8 cellular contexts compared by ENCODE assay signal in the genomic region with DNA sequence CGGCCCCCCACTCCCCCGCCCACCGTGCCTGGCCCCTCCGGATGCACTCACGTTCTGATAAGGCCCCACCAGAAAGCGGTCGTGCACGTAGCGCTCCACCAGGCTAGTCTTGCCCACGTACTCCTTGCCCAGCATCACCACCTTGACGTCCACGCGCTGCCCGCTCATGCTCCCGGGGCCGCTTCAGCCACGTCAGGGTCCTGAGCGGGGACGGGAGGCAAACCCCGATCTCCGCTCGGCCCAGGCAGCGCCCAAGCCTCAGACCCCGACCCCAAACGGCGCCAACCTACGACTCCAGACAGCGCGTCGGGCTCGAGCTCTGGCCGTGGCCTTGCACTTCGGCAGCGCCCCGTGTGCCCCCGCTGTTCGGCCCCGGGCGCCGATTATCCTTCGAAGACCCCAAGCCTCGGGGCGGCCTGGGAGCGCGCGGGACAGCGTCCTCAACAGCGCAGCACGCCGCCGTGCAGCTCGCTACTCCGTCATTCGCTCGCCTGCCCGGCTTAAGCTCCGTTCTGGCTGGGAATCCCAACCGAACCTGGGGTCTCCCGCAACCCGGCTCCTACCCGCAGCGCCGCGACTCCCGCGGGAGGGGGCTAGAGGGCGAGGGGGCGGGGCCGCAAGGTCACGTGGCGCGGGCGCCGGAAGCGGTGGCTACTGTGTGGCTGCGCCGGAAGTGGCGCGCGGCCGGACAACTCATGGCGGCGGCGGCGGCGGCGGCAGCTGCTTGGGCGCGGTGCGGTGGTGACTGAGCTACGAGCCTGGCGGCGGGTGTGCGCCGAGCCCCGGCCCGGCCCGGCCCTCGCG. TPM values are rescaled to one million over a fixed set of nuclear protein-coding genes. Genes with fewer than 3 reads are reported as not detected.
A peak's percentile ranks its signal among the peaks of the same experiment; 100 is the strongest.
DNase-seq lines count a peak whose midpoint lies in the region; ATAC-seq and TF ChIP-seq lines count a peak whose summit lies in the region.

A gene with protein sequence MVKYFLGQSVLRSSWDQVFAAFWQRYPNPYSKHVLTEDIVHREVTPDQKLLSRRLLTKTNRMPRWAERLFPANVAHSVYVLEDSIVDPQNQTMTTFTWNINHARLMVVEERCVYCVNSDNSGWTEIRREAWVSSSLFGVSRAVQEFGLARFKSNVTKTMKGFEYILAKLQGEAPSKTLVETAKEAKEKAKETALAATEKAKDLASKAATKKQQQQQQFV (plus strand): TSS at position 679 of the 804 bp plus-strand sequence. CDS start 187 bp downstream, outside the sequence.
A gene (minus strand): TSS at position 599 of the 804 bp plus-strand sequence. CDS start 431 bp downstream, at position 168.

- TSS peak; percentile 42 for BruUV-seq in OCI-LY7 (replicated peaks; lab: Mats Ljungman, UMichigan)

- peaks cover 62% of the 10 kb centered on the region for H3K4me1 ChIP-seq in CD8-positive, alpha-beta memory T cell (ENCODE audit: insufficient read depth, low read length)
- H3K4me1 ChIP-seq in OCI-LY7 (ENCODE audit: insufficient read depth, low read length, poor library complexity, severe bottlenecking): peaks cover 69% of the 10 kb centered on the region

- TF ChIP-seq CTCF in OCI-LY7 (conservative IDR thresholded peaks at IDR 0.05; ENCODE audit: low read length): peak; percentile 60

- H3K4me1 Mint-ChIP-seq in CD8-positive, alpha-beta memory T cell: peaks cover 63 to 84% (median 73%) of the 10 kb centered on the region in 3 donors

- peak within 1 kb of the TSS; percentile 93 to 98 (median 96) for H3K4me3 Mint-ChIP-seq in CD8-positive, alpha-beta memory T cell

- no peaks in the 10 kb centered on the region for H3K9me3 ChIP-seq in CD8-positive, alpha-beta memory T cell (ENCODE audit: low read length)
- H3K9me3 ChIP-seq in OCI-LY7 (ENCODE audit: low read length): no peaks in the 10 kb centered on the region

- peaks cover 41% of the 10 kb centered on the region for H3K79me2 ChIP-seq in OCI-LY7 (ENCODE audit: insufficient read depth, low read depth, low read length)

- peak within 1 kb of the TSS; percentile 91 for H3K27ac ChIP-seq in CD8-positive, alpha-beta memory T cell (ENCODE audit: low read depth, low read length)
- H3K27ac ChIP-seq in OCI-LY7 (ENCODE audit: low read depth, low read length, poor library complexity, severe bottlenecking): peak within 1 kb of the TSS; percentile 73
- peak within 1 kb of the TSS; percentile 85 for H3K27ac ChIP-seq in epithelial cell of prostate

- peaks cover 22% of the 10 kb centered on the region for H3K36me3 ChIP-seq in CD8-positive, alpha-beta memory T cell (ENCODE audit: insufficient read depth, low read length)
- peaks cover 68% of the 10 kb centered on the region for H3K36me3 ChIP-seq in OCI-LY7 (ENCODE audit: insufficient read depth, low read length)

- H3K27me3 ChIP-seq in CD8-positive, alpha-beta memory T cell (ENCODE audit: insufficient read depth, low read length, poor library complexity, severe bottlenecking): no peaks in the 10 kb centered on the region

- peaks cover 14% of the 10 kb centered on the region for H4K20me1 ChIP-seq in OCI-LY7 (ENCODE audit: insufficient read depth, low read length)

- peaks cover 0 to 3% of the 10 kb centered on the region in 2 donors for H3K27me3 Mint-ChIP-seq in CD8-positive, alpha-beta memory T cell

- H2AFZ ChIP-seq in OCI-LY7 (ENCODE audit: low read length): peak within 1 kb of the TSS; percentile 31; the same call in 1 of the 2 replicates

- H3K27ac Mint-ChIP-seq in CD8-positive, alpha-beta memory T cell: peak within 1 kb of the TSS; percentile 92 to 99 (median 96)

- peaks cover 6 to 41% (median 8%) of the 10 kb centered on the region in 3 donors for H3K36me3 Mint-ChIP-seq in CD8-positive, alpha-beta memory T cell

- intact Hi-C loops in OCI-LY7 (cut with micrococcal nuclease; ENCODE audit: unreplicated experiment): loop anchor here (1.0 to 10.0 kb wide), 4 partner anchors 126 to 656 kb away; a partner anchor contains a TSS

- ATAC-seq in GM19452 (IDR thresholded peaks at IDR 0.05; ENCODE audit: unreplicated experiment): peak; percentile 57

- no peaks in the 10 kb centered on the region for H3K9me2 ChIP-seq in OCI-LY7 (ENCODE audit: insufficient read depth, low read length)

- CTCF ChIA-PET in CD8-positive, alpha-beta memory T cell (lab: Charles Lee): interaction anchor here (0.8 to 2.0 kb wide), 8 partner anchors 7 to 191 kb away, joined by 3 to 8 read pairs (median 4); no protein-coding TSS in a partner anchor
- CTCF ChIA-PET in OCI-LY7 (lab: Charles Lee; ENCODE audit: unreplicated experiment): no interaction called here

- POLR2A ChIA-PET in CD8-positive, alpha-beta memory T cell (lab: Charles Lee): interaction anchor here (0.6 to 1.5 kb wide), 5 partner anchors 10 to 167 kb away, joined by 3 to 6 read pairs (median 3); no protein-coding TSS in a partner anchor
- POLR2A ChIA-PET in OCI-LY7 (lab: Charles Lee): interaction anchor here (0.6 to 1.1 kb wide), 3 partner anchors 10 to 86 kb away, joined by 3 to 8 read pairs (median 4); no protein-coding TSS in a partner anchor

- peak; percentile 83 to 91 (median 86) for DNase-seq in CD8-positive, alpha-beta memory T cell
- DNase-seq in HPDE6-E6E7 (ENCODE audit: extremely low spot score): peak; percentile 51
- DNase-seq in OCI-LY7 (ENCODE audit: low spot score): peak; percentile 92
- DNase-seq in activated T-cell treated with anti-CD3 and anti-CD28 coated beads for 24 hours (ENCODE audit: low read depth): peak; percentile 89
- no peak for DNase-seq in epithelial cell of prostate (ENCODE audit: low read depth, low spot score)
- peak; percentile 90 for DNase-seq in mucosa of gallbladder (ENCODE audit: low spot score)
- DNase-seq in stimulated activated CD8-positive, alpha-beta memory T cell treated with anti-CD3 and anti-CD28 coated beads, Interleukin-4, amount 100 ng/mL, for 4 hours (ENCODE audit: low read depth in 2 of 2, low spot score in 1 of 2): peak; percentile 76 to 77

- H3K4me2 ChIP-seq in OCI-LY7 (ENCODE audit: low read length): peak within 1 kb of the TSS; percentile 93

- no peaks in the 10 kb centered on the region for H3K9me3 Mint-ChIP-seq in CD8-positive, alpha-beta memory T cell

- H3K4me3 ChIP-seq in CD8-positive, alpha-beta memory T cell (ENCODE audit: low read length): peak within 1 kb of the TSS; percentile 99
- peak within 1 kb of the TSS; percentile 100 for H3K4me3 ChIP-seq in OCI-LY7 (ENCODE audit: low read depth, low read length, poor library complexity, severe bottlenecking)

RNA-seq across cellular contexts. Expression of the first gene that starts in this region (rescaled TPM):
- 100 to 1,000 TPM; 342 to 344 TPM for total RNA-seq in CD8-positive, alpha-beta memory T cell
- polyA plus RNA-seq in CD8-positive, alpha-beta memory T cell: 235 TPM
- 217 and 249 TPM in 2 replicates for total RNA-seq in OCI-LY7 (2014; rRNA removed; shearing (Covaris generic))
- total RNA-seq in OCI-LY7 (2022) (203 and 232 TPM in 2 replicates), mucosa of gallbladder (106 TPM)

RNA-seq across cellular contexts. Expression of the second gene that starts in this region (rescaled TPM):
- 10 to 100 TPM; 26.1 to 28.3 TPM for total RNA-seq in CD8-positive, alpha-beta memory T cell
- 22.9 TPM for polyA plus RNA-seq in CD8-positive, alpha-beta memory T cell
- 25.8 and 43.1 TPM in 2 replicates for total RNA-seq in OCI-LY7 (2014; rRNA removed; shearing (Covaris generic))
- total RNA-seq in OCI-LY7 (2022) (31.3 and 36.1 TPM in 2 replicates), mucosa of gallbladder (61.0 TPM)
